Comparison of ENCODE assay signal across 8 cellular contexts in the genomic region with DNA sequence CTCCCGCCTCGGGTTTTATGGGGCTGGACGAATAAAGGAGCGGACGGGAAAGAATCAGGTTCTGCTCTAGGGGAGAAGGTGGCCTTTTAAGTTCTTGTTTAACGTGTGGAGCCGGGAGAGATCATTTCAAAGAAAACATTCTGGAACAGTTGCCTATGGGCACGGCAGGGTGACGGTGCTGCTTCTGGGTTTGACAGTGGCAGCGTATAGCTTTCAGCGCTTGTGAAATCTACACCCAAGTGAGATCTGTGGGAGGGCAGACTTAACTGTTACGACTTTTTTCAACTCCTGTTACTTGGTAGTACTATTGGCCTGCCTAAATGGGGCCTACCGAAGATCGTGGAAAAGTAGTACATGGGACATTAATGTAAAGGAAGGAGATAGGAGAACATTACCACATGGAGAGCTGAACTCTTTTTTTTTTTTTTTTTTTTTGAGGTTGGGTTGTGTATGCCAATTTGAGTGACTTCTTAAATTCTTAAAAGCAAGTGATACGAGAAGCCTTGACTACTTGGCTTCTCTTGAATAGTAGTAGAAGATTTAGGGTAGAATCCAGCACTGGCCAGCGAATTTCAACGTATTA. TPM values are rescaled to one million over a fixed set of nuclear protein-coding genes. Genes with fewer than 3 reads are reported as not detected.
DNase-seq lines count a peak whose midpoint lies in the region; TF ChIP-seq lines count a peak whose summit lies in the region.

No MANE protein-coding gene starts in this region.

- H3K9me3 Mint-ChIP-seq in mesothelial cell of epicardium: no peaks in the 10 kb centered on the region

- no peak overlapping the region for H3K4me3 Mint-ChIP-seq in mesothelial cell of epicardium

- H3K36me3 Mint-ChIP-seq in mesothelial cell of epicardium: no peaks in the 10 kb centered on the region

- no peak overlapping the region for H3K27ac Mint-ChIP-seq in mesothelial cell of epicardium

- peaks cover 5% of the 10 kb centered on the region for H3K27me3 Mint-ChIP-seq in mesothelial cell of epicardium (ENCODE audit: low read depth)

- TF ChIP-seq CTCF in mesothelial cell of epicardium (IDR thresholded peaks at IDR 0.05; ENCODE audit: unreplicated experiment): no peak

- no peaks in the 10 kb centered on the region for H3K27me3 ChIP-seq in H7 (ENCODE audit: control insufficient read depth, insufficient read depth, low read length)

- DNase-seq in H7 (no peak), LoVo (ENCODE audit: low spot score) (peak; percentile 63), SW480 (ENCODE audit: low spot score) (peak; percentile 93), brain pericyte (ENCODE audit: low read depth, low spot score) (peak; percentile 57), inferior parietal cortex (ENCODE audit: extremely low spot score) (peak; percentile 72), mesothelial cell of epicardium (ENCODE audit: low spot score in 2 of 2, unreplicated experiment in 2 of 2) (no peak)
- DNase-seq in stimulated activated CD4-positive, alpha-beta T cell treated with anti-CD3 and anti-CD28 coated beads, Interleukin-1b, Interleukin-23, amount 100 ng/mL, for 1 hour (ENCODE audit: low read depth in 2 of 2): peak; percentile 9 to 32

- H3K4me1 Mint-ChIP-seq in mesothelial cell of epicardium: peaks cover 11% of the 10 kb centered on the region

- H3K36me3 ChIP-seq in H7 (replicated peaks; ENCODE audit: control insufficient read depth, insufficient read depth, low read length): no peaks in the 10 kb centered on the region

- H3K4me3 ChIP-seq in GM08714 (ENCODE audit: low read length) (peak overlapping the region; percentile 93), H7 (ENCODE audit: insufficient read depth, low read depth, low read length) (peak overlapping the region; percentile 85)

RNA-seq across cellular contexts. Expression of gene USP47, which starts 0.7 kb away (rescaled TPM):
- total RNA-seq in H7 (2014; rRNA removed; shearing (Covaris generic)): 25.8 and 32.8 TPM in 2 replicates
- 65.2 to 69.0 TPM (median 68.1 TPM) in 3 replicates for total RNA-seq in mesothelial cell of epicardium

Comparison
In these comparisons a context has a peak if more than half of its experiments do, and no peak if none do; other contexts are left out.
1. DNase-seq: peak in LoVo (single experiment), SW480 (single experiment), brain pericyte (single experiment), inferior parietal cortex (single experiment) and stimulated activated CD4-positive, alpha-beta T cell treated with anti-CD3 and anti-CD28 coated beads, Interleukin-1b, Interleukin-23, amount 100 ng/mL, for 1 hour (2 of 2); none in H7 (single experiment) and mesothelial cell of epicardium (0 of 2).